In genomic region chr10:119401671-119402395, GRCh38 we compare ENCODE assay signal across 8 cellular contexts.
DNase-seq lines count a peak whose midpoint lies in the region; ATAC-seq, FAIRE-seq and TF ChIP-seq lines count a peak whose summit lies in the region.

No MANE protein-coding gene starts in this region.

- FAIRE-seq in GM19239 (lab: Jason Lieb, UNC): no peak

- no peaks in the 10 kb centered on the region for H3K9me2 ChIP-seq in Karpas-422 (replicated peaks; ENCODE audit: insufficient read depth, low read length)

- intact Hi-C loops in vagina (cut with DNase I): loop anchor here (10.0 kb wide), 1 partner anchor 117 kb away; no protein-coding TSS in a partner anchor

- H3K79me2 ChIP-seq in Karpas-422 (ENCODE audit: low read length): no peaks in the 10 kb centered on the region

- H3K4me1 ChIP-seq in vagina: peaks cover 54% of the 10 kb centered on the region
- H3K4me1 ChIP-seq in Karpas-422 (ENCODE audit: low read length): no peaks in the 10 kb centered on the region

- no peaks in the 10 kb centered on the region for H3K27me3 ChIP-seq in vagina
- H3K27me3 ChIP-seq in Karpas-422 (ENCODE audit: low read length): no peaks in the 10 kb centered on the region

- TF ChIP-seq POLR2A in vagina (IDR thresholded peaks at IDR 0.05): no peak

- no peak overlapping the region for H3K9ac ChIP-seq in Karpas-422 (ENCODE audit: low read length)

- TF ChIP-seq CTCF in coronary artery (IDR thresholded peaks at IDR 0.05) (no peak), vagina (IDR thresholded peaks at IDR 0.05) (no peak)

- H3K4me3 ChIP-seq in coronary artery: no peak overlapping the region
- no peak overlapping the region for H3K4me3 ChIP-seq in vagina
- H3K4me3 ChIP-seq in Karpas-422 (ENCODE audit: low read length): no peak overlapping the region

- H3K27ac ChIP-seq in coronary artery (peak overlapping the region; percentile 0 to 72), vagina (peak overlapping the region; percentile 65), Karpas-422 (ENCODE audit: low read length) (no peak overlapping the region)

- no peak overlapping the region for H2AFZ ChIP-seq in Karpas-422 (ENCODE audit: low read length)

- no peaks in the 10 kb centered on the region for H3K27me3 Mint-ChIP-seq in activated T-cell treated with anti-CD3 and anti-CD28 coated beads, Interleukin-2, amount 50 U/mL, for 24 hours
- H3K27me3 Mint-ChIP-seq in activated T-cell treated with anti-CD3 and anti-CD28 coated beads, Interleukin-2, amount 50 U/mL, for 4 hours (ENCODE audit: low read depth): no peaks in the 10 kb centered on the region

- H3K9me3 ChIP-seq in vagina (no peaks in the 10 kb centered on the region), Karpas-422 (ENCODE audit: low read length) (no peaks in the 10 kb centered on the region)

- no peak overlapping the region for H3K4me2 ChIP-seq in Karpas-422 (ENCODE audit: low read depth, low read length, poor library complexity, severe bottlenecking)

- no peak for DNase-seq in activated T-cell treated with anti-CD3 and anti-CD28 coated beads, Interleukin-2, amount 50 U/mL, for 24 hours
- no peak for DNase-seq in activated T-cell treated with anti-CD3 and anti-CD28 coated beads, Interleukin-2, amount 50 U/mL, for 4 hours
- peak; percentile 82 for DNase-seq in coronary artery (ENCODE audit: low spot score)
- DNase-seq in lung microvascular endothelial cell (ENCODE audit: low read depth in 2 of 2): peak; percentile 32 to 99
- DNase-seq in vagina (ENCODE audit: extremely low spot score in 2 of 2): peak in 1 of 2 donors; percentile 96
- DNase-seq in Karpas-422: no peak
- no peak for DNase-seq in GM19239 (ENCODE audit: insufficient read length, low spot score)

- H3K9me3 Mint-ChIP-seq in activated T-cell treated with anti-CD3 and anti-CD28 coated beads, Interleukin-2, amount 50 U/mL, for 24 hours: no peaks in the 10 kb centered on the region
- H3K9me3 Mint-ChIP-seq in activated T-cell treated with anti-CD3 and anti-CD28 coated beads, Interleukin-2, amount 50 U/mL, for 4 hours: no peaks in the 10 kb centered on the region

- peaks cover 22% of the 10 kb centered on the region for H3K36me3 Mint-ChIP-seq in activated T-cell treated with anti-CD3 and anti-CD28 coated beads, Interleukin-2, amount 50 U/mL, for 24 hours (ENCODE audit: low read depth)
- peaks cover 15% of the 10 kb centered on the region for H3K36me3 Mint-ChIP-seq in activated T-cell treated with anti-CD3 and anti-CD28 coated beads, Interleukin-2, amount 50 U/mL, for 4 hours (ENCODE audit: insufficient read depth)

- peaks cover 5% of the 10 kb centered on the region for H3K4me1 Mint-ChIP-seq in activated T-cell treated with anti-CD3 and anti-CD28 coated beads, Interleukin-2, amount 50 U/mL, for 24 hours (ENCODE audit: low read depth)
- H3K4me1 Mint-ChIP-seq in activated T-cell treated with anti-CD3 and anti-CD28 coated beads, Interleukin-2, amount 50 U/mL, for 4 hours (ENCODE audit: low read depth): no peaks in the 10 kb centered on the region

- no peak overlapping the region for H3K4me3 Mint-ChIP-seq in activated T-cell treated with anti-CD3 and anti-CD28 coated beads, Interleukin-2, amount 50 U/mL, for 24 hours
- no peak overlapping the region for H3K4me3 Mint-ChIP-seq in activated T-cell treated with anti-CD3 and anti-CD28 coated beads, Interleukin-2, amount 50 U/mL, for 4 hours

- H3K36me3 ChIP-seq in vagina (no peaks in the 10 kb centered on the region), Karpas-422 (ENCODE audit: insufficient read depth, low read length) (no peaks in the 10 kb centered on the region)

- ATAC-seq in activated T-cell treated with anti-CD3 and anti-CD28 coated beads, Interleukin-2, amount 50 U/mL, for 4 hours: no peak
- ATAC-seq in GM21723 (IDR thresholded peaks at IDR 0.05; ENCODE audit: unreplicated experiment): no peak

- H4K20me1 ChIP-seq in Karpas-422 (ENCODE audit: insufficient read depth, low read depth, low read length): peaks cover 8% of the 10 kb centered on the region; the same call in 1 of the 2 replicates

- peak overlapping the region; percentile 35 for H3K27ac Mint-ChIP-seq in activated T-cell treated with anti-CD3 and anti-CD28 coated beads, Interleukin-2, amount 50 U/mL, for 24 hours

Comparison
In these comparisons a context has a peak if more than half of its experiments do, and no peak if none do; other contexts are left out.
1. DNase-seq: peak in coronary artery (single experiment) and lung microvascular endothelial cell (2 of 2); none in activated T-cell treated with anti-CD3 and anti-CD28 coated beads, Interleukin-2, amount 50 U/mL, for 24 hours (single experiment), activated T-cell treated with anti-CD3 and anti-CD28 coated beads, Interleukin-2, amount 50 U/mL, for 4 hours (single experiment), Karpas-422 (single experiment) and GM19239 (single experiment).